ENCODE assay signal across 8 cellular contexts in the genomic region with DNA sequence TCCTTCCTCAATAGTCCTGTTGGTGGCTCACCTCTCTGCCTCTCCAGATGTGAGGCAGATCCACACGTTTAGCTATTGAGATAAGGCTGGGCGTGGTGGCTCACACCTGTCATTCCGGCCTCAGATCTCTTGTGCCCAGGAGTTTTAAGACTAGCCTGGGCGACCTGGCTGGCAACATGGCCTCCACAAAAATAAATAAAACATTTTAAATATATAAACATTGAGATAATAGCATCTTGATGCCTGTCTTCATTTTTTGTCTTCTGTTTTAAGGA. TPM values are rescaled to one million over a fixed set of nuclear protein-coding genes. Genes with fewer than 3 reads are reported as not detected.
DNase-seq lines count a peak whose midpoint lies in the region; TF ChIP-seq lines count a peak whose summit lies in the region.

No MANE protein-coding gene starts in this region.

- peaks cover under 1% of the 10 kb centered on the region for H3K36me3 Mint-ChIP-seq in T-helper 1 cell treated with Interleukin-12 subunit alpha and Interleukin-12 subunit beta and Interleukin-4 antibody, amounts not matched to agents 30 μg/mL and 1 μg/mL, for 36 hours (ENCODE audit: low read depth)

- TF ChIP-seq POLR2A in spleen (IDR thresholded peaks at IDR 0.05), result no peak

- intact Hi-C loops in spleen (cut with DNase I; ENCODE audit: low total_unique reads), result loop anchor here (5.0 to 10.0 kb wide), 2 partner anchors 33 to 515 kb away; no protein-coding TSS in a partner anchor

- H3K36me3 ChIP-seq in SJSA1 (peaks cover 23% of the 10 kb centered on the region), spleen (peaks cover 0 to 19% (median 17%) of the 10 kb centered on the region in 6 donors)

- 71 to 75% (median 73%) methylated on average over 4 of the region's 4 CpGs for WGBS in spleen, 5 donors

- H3K9me3 Mint-ChIP-seq in T-helper 1 cell treated with Interleukin-12 subunit alpha and Interleukin-12 subunit beta and Interleukin-4 antibody, amounts not matched to agents 30 μg/mL and 1 μg/mL, for 36 hours, result no peaks in the 10 kb centered on the region

- DNase-seq in T-helper 1 cell, result no peak
- no peak for DNase-seq in SJSA1 (ENCODE audit: low read depth in 1 of 2, low spot score in 2 of 2)
- DNase-seq in fibroblast of pulmonary artery (ENCODE audit: low read depth), result no peak
- no peak for DNase-seq in spleen
- DNase-seq in activated effector memory CD4-positive, alpha-beta T cell treated with anti-CD3 and anti-CD28 coated beads, Interleukin-2, amount 50 U/mL, for 16 hours, result no peak
- no peak for DNase-seq in SW 1271 (lab: John Stamatoyannopoulos, UW)
- no peak for DNase-seq in RPMI8226

- H3K27ac Mint-ChIP-seq in T-helper 1 cell treated with Interleukin-12 subunit alpha and Interleukin-12 subunit beta and Interleukin-4 antibody, amounts not matched to agents 30 μg/mL and 1 μg/mL, for 36 hours, result no peak overlapping the region

- peak overlapping the region; percentile 65 for H3K4me3 Mint-ChIP-seq in T-helper 1 cell treated with Interleukin-12 subunit alpha and Interleukin-12 subunit beta and Interleukin-4 antibody, amounts not matched to agents 30 μg/mL and 1 μg/mL, for 36 hours

- TF ChIP-seq CTCF in fibroblast of pulmonary artery (IDR thresholded peaks at IDR 0.05; ENCODE audit: low read length, missing control alignments) (no peak), spleen (IDR thresholded peaks at IDR 0.05 in 8 of 11, conservative IDR thresholded peaks at IDR 0.05 in 3 of 11) (no peak)

- peaks cover 29% of the 10 kb centered on the region for H3K4me1 ChIP-seq in SJSA1 (replicated peaks)
- H3K4me1 ChIP-seq in spleen, result peaks cover 22 to 64% (median 46%) of the 10 kb centered on the region in 6 donors

- H3K9me3 ChIP-seq in SJSA1 (replicated peaks) (no peaks in the 10 kb centered on the region), spleen (no peaks in the 10 kb centered on the region)

- no peaks in the 10 kb centered on the region for H3K27me3 Mint-ChIP-seq in T-helper 1 cell treated with Interleukin-12 subunit alpha and Interleukin-12 subunit beta and Interleukin-4 antibody, amounts not matched to agents 30 μg/mL and 1 μg/mL, for 36 hours (ENCODE audit: low read depth)

- H3K4me1 Mint-ChIP-seq in T-helper 1 cell treated with Interleukin-12 subunit alpha and Interleukin-12 subunit beta and Interleukin-4 antibody, amounts not matched to agents 30 μg/mL and 1 μg/mL, for 36 hours (ENCODE audit: low read depth), result peaks cover 1% of the 10 kb centered on the region

- H3K27ac ChIP-seq in SJSA1, result no peak overlapping the region
- H3K27ac ChIP-seq in spleen, result peak overlapping the region in 6 of 8 donors; percentile 94 to 98 (median 95)

- peak overlapping the region; percentile 95; the same call in 1 of the 2 replicates for H3K4me3 ChIP-seq in SJSA1
- peak overlapping the region; percentile 68 for H3K4me3 ChIP-seq in fibroblast of pulmonary artery (replicated peaks; ENCODE audit: low read depth, low read length)
- peak overlapping the region in 1 of 8 donors; percentile 97 for H3K4me3 ChIP-seq in spleen

- H3K27me3 ChIP-seq in SJSA1 (replicated peaks) (no peaks in the 10 kb centered on the region), spleen (replicated peaks in 1 of 7) (peaks cover 0 to 5% (median 0%) of the 10 kb centered on the region in 7 donors)

RNA-seq across cellular contexts. Expression of gene TMEM250, which starts 1.4 kb away (rescaled TPM):
- total RNA-seq in SJSA1 (2014; rRNA removed; shearing (Covaris generic)), result 25.8 and 27.8 TPM in 2 replicates
- total RNA-seq in spleen, result 10 to 100 TPM; 23.3 to 31.3 (median 25.8) TPM
- polyA plus RNA-seq in spleen, result 10 to 100 TPM; 10.7 to 28.9 (median 14.8) TPM

RNA-seq across cellular contexts. Expression of gene NACC2, which starts 25.0 kb away (rescaled TPM):
- total RNA-seq in SJSA1 (2014; rRNA removed; shearing (Covaris generic)), result 18.9 and 20.2 TPM in 2 replicates
- total RNA-seq in spleen, result 10 to 100 TPM; 17.0 to 34.9 (median 26.5) TPM
- 1 to 10 TPM; 2.1 to 7.9 (median 2.4) TPM for polyA plus RNA-seq in spleen
